In the genomic region with DNA sequence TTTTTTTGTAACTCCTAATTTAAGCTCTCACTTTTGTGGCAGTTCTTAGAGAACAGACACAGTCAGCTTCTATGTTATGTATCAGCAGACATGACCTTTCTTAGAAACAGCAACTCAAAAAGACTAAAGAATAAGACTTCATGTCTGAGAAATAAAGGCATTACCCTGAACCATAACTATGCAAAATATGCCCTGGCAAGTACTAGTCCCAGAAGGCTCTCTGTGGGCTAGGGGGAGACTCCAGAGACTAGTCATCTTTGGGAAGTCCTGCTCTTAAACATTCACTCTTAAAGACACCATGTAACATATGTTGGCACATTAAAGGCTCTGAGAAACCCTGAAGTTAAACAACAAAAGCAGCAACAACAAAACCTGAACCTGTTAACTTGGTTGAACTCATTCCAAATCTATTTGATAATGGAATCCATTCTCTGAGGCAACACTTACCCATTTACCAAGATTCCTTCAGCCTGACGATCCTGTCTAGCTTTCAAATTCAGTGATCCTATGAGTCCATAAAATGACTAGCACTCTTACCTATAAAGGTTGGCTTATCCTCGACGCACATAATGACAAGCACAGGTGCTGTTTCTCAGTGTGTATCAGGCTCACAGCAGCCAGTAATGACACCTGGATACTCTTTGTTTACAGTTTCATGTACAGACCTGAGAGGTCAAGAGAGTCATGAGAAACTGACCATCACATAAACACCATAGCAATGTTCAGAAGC, we compare ENCODE assay signal across 1 cellular context.
TF ChIP-seq lines count a peak whose summit lies in the region.

No MANE protein-coding gene starts in this region.

TF ChIP-seq in IMR-90, 13 proteins besides CTCF, POLR2A, EP300 and RAD21 (continued from another document):
- TF ChIP-seq RCOR1 (IDR thresholded peaks at IDR 0.05; ENCODE audit: insufficient replicate concordance, low read length): no peak
